Comparison of ENCODE assay signal across 28 cellular contexts in the genomic region with DNA sequence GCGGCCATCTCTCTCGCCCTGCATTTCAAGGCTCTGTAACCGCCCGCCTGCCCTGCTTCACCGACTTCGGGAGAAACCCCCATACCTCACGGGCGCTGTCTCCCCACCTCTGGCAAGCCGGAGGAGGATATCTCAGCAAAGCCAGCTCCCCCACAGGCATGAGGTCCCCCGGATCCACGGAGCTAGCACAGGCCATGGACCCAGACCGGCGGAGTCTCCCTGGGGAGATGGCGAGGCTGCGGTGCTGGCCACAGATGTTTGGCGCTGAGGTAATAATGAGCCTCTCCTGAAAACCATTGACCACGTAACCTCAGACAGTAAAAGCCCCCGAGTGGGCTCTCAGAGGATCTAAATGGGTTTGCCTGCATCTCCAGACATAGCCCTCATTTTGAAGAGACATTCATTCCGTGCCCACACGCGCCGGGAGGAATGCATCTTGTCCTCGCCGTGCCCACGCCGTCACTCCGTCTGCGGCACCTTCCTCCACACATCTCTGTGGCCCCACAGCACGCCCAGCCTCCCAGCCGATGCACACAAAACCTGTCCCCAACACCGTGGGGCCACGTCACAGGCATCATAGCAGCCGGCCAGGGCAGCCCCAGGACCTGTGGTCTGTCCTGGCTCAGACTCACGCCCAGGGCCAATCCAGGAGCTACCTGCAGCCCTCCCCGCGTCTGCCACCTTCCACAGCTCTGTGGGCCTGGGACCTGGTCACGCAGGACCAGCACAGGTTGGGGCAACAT.
A peak's percentile ranks its signal among the peaks of the same experiment; 100 is the strongest.
DNase-seq lines count a peak whose midpoint lies in the region; ATAC-seq and TF ChIP-seq lines count a peak whose summit lies in the region.
"Had no signal": no experiment of that assay in that cellular context is flagged by ENCODE, and none has a peak within 500 bp of the region (broad histone marks: within the 10 kb centered on the region; RNA-seq: fewer than 3 reads in every experiment).

No MANE protein-coding gene starts in this region.

- whole genome bisulfite sequencing in body of pancreas, 2 donors = 73 to 88% methylated on average over 10 to 37 of the region's 37 CpGs
- WGBS in hepatocyte (ENCODE audit: low lambda C conversion rate, missing lambda C conversion rate) = 86% methylated on average over 37 of the region's 37 CpGs

- ATAC-seq in body of pancreas (no peak), foreskin keratinocyte (no peak)
- ATAC-seq: activated CD4-positive, CD25-positive, alpha-beta regulatory T cell treated with anti-CD3 and anti-CD28 coated beads, Interleukin-2, amount 50 U/mL, for 24 hours had no signal

- H3K4me1 ChIP-seq in body of pancreas = peaks cover 84% of the 10 kb centered on the region
- peaks cover 64% of the 10 kb centered on the region for H3K4me1 ChIP-seq in hepatocyte (ENCODE audit: insufficient read depth)
- H3K4me1 ChIP-seq in foreskin keratinocyte = no peaks in the 10 kb centered on the region

- H3K4me1 Mint-ChIP-seq in progenitor cell of endocrine pancreas (ENCODE audit: low read depth) = peaks cover 72% of the 10 kb centered on the region
- H3K4me1 Mint-ChIP-seq: activated CD4-positive, alpha-beta memory T cell treated with anti-CD3 and anti-CD28 coated beads, Interleukin-2, amount 10 ng/mL, durations not matched to agents 7 days and 5 days; central memory CD8-positive, alpha-beta T cell had no signal

- H3K36me3 Mint-ChIP-seq in progenitor cell of endocrine pancreas (ENCODE audit: insufficient read depth) = peaks cover 1% of the 10 kb centered on the region
- H3K36me3 Mint-ChIP-seq: activated naive CD8-positive, alpha-beta T cell; memory B cell had no signal

- peak overlapping the region; percentile 94 to 98 (median 96) for H3K27ac ChIP-seq in body of pancreas
- peak overlapping the region; percentile 97 for H3K27ac ChIP-seq in hepatocyte
- H3K27ac ChIP-seq in foreskin keratinocyte = no peak overlapping the region
- H3K27ac ChIP-seq: ovary had no signal

- no peaks in the 10 kb centered on the region for H3K79me2 ChIP-seq in hepatocyte

- no peak for TF ChIP-seq POLR2A in body of pancreas (IDR thresholded peaks at IDR 0.05)

- H3K9me3 ChIP-seq in body of pancreas (no peaks in the 10 kb centered on the region), hepatocyte (ENCODE audit: low read depth) (no peaks in the 10 kb centered on the region)
- H3K9me3 ChIP-seq: HAP-1, ovary had no signal

- H4K20me1 ChIP-seq in hepatocyte (ENCODE audit: insufficient read depth, poor library complexity, severe bottlenecking) = no peaks in the 10 kb centered on the region

- TF ChIP-seq CTCF in body of pancreas (IDR thresholded peaks at IDR 0.05) (no peak), hepatocyte (IDR thresholded peaks at IDR 0.05; ENCODE audit: poor library complexity) (no peak), progenitor cell of endocrine pancreas (IDR thresholded peaks at IDR 0.05; ENCODE audit: unreplicated experiment) (no peak), foreskin keratinocyte (conservative IDR thresholded peaks at IDR 0.05) (no peak)

- intact Hi-C loops in body of pancreas (cut with DNase I) = no loop called here

- DNase-seq in DMS79 treated with DMSO at 0.1 percent for 48 hours (lab: John Stamatoyannopoulos, UW) = peak; percentile 73
- peak in 2 of 4 donors; percentile 37 to 52 for DNase-seq in body of pancreas
- no peak for DNase-seq in hepatocyte (ENCODE audit: low spot score)
- no peak for DNase-seq in progenitor cell of endocrine pancreas (ENCODE audit: low spot score, unreplicated experiment)
- no peak for DNase-seq in activated CD4-positive, CD25-positive, alpha-beta regulatory T cell treated with anti-CD3 and anti-CD28 coated beads, Interleukin-2, amount 50 U/mL, for 72 hours
- DNase-seq in amniotic stem cell (lab: John Stamatoyannopoulos, UW) = no peak
- no peak for DNase-seq in foreskin keratinocyte
- DNase-seq in HCEC 1CT = no peak
- DNase-seq: activated CD4-positive, alpha-beta memory T cell treated with anti-CD3 and anti-CD28 coated beads, Interleukin-2, amount 10 ng/mL, durations not matched to agents 7 days and 5 days; COR-L47; effector CD4-positive, alpha-beta T cell; GDM1; KG1; MM.1S; NCI-H1417 treated with DMSO at 0.1 percent for 48 hours; NCI-H2081; NCI-H226; NCI-H748 treated with DMSO at 0.1 percent for 48 hours; stimulated activated CD4-positive, alpha-beta T cell treated with anti-CD3 and anti-CD28 coated beads, Interleukin-12 subunit alpha, Interleukin-12 subunit beta, amount 100 ng/mL, for 4 hours; stimulated activated CD4-positive, alpha-beta T cell treated with anti-CD3 and anti-CD28 coated beads, Interleukin-4, amount 100 ng/mL, for 1 hour; T-helper 1 cell had no signal

- no peaks in the 10 kb centered on the region for H3K27me3 ChIP-seq in body of pancreas
- no peaks in the 10 kb centered on the region for H3K27me3 ChIP-seq in hepatocyte
- H3K27me3 ChIP-seq in foreskin keratinocyte = no peaks in the 10 kb centered on the region
- H3K27me3 ChIP-seq: ovary had no signal

- no peak overlapping the region for H3K4me3 Mint-ChIP-seq in progenitor cell of endocrine pancreas (ENCODE audit: low read depth)
- H3K4me3 Mint-ChIP-seq: activated CD4-positive, alpha-beta memory T cell treated with anti-CD3 and anti-CD28 coated beads, Interleukin-2, amount 10 ng/mL, durations not matched to agents 7 days and 5 days; activated naive CD8-positive, alpha-beta T cell; central memory CD8-positive, alpha-beta T cell; memory B cell had no signal

- H3K9me2 ChIP-seq in hepatocyte (replicated peaks; ENCODE audit: insufficient read depth) = no peaks in the 10 kb centered on the region

- H3K9me3 Mint-ChIP-seq in progenitor cell of endocrine pancreas (ENCODE audit: low read depth) = no peaks in the 10 kb centered on the region
- H3K9me3 Mint-ChIP-seq: activated CD4-positive, alpha-beta memory T cell treated with anti-CD3 and anti-CD28 coated beads, Interleukin-2, amount 10 ng/mL, durations not matched to agents 7 days and 5 days; activated T-helper 2 cell treated with anti-CD3 and anti-CD28 coated beads, Interferon-gamma antibody, Interleukin-2, Interleukin-4, amounts not matched to agents 10 μg/mL and 5 μg/mL and 100 μg/mL, durations not matched to agents 14 hours and 24 hours and 36 hours; central memory CD8-positive, alpha-beta T cell; memory B cell had no signal

- H3K36me3 ChIP-seq in body of pancreas (replicated peaks in 1 of 2; ENCODE audit: insufficient read depth in 1 of 2, low read depth in 2 of 2) (no peaks in the 10 kb centered on the region), hepatocyte (replicated peaks; ENCODE audit: insufficient read depth, low read depth) (no peaks in the 10 kb centered on the region)
- H3K36me3 ChIP-seq: HAP-1, ovary had no signal

- H3K27ac Mint-ChIP-seq in progenitor cell of endocrine pancreas = peak overlapping the region; percentile 89
- H3K27ac Mint-ChIP-seq: activated CD4-positive, alpha-beta memory T cell treated with anti-CD3 and anti-CD28 coated beads, Interleukin-2, amount 10 ng/mL, durations not matched to agents 7 days and 5 days; activated naive CD8-positive, alpha-beta T cell; activated T-helper 2 cell treated with anti-CD3 and anti-CD28 coated beads, Interferon-gamma antibody, Interleukin-2, Interleukin-4, amounts not matched to agents 10 μg/mL and 5 μg/mL and 100 μg/mL, durations not matched to agents 14 hours and 24 hours and 36 hours; memory B cell had no signal

- H3K4me2 ChIP-seq in hepatocyte = peak overlapping the region; percentile 65

- H2AFZ ChIP-seq in hepatocyte = no peak overlapping the region

- H3K27me3 Mint-ChIP-seq in progenitor cell of endocrine pancreas = no peaks in the 10 kb centered on the region
- H3K27me3 Mint-ChIP-seq: activated CD4-positive, alpha-beta memory T cell treated with anti-CD3 and anti-CD28 coated beads, Interleukin-2, amount 10 ng/mL, durations not matched to agents 7 days and 5 days had no signal

- no peak overlapping the region for H3K4me3 ChIP-seq in body of pancreas
- H3K4me3 ChIP-seq in hepatocyte = no peak overlapping the region
- H3K4me3 ChIP-seq: HAP-1, ovary had no signal
